ENCODE assay signal across 8 cellular contexts in genomic region chr20:33401042-33401921, GRCh38. TPM values are rescaled to one million over a fixed set of nuclear protein-coding genes. Genes with fewer than 3 reads are reported as not detected.
A peak's percentile ranks its signal among the peaks of the same experiment; 100 is the strongest.
DNase-seq lines count a peak whose midpoint lies in the region; ATAC-seq and TF ChIP-seq lines count a peak whose summit lies in the region.

CDK5RAP1 (minus strand) TSS chr20:33401519; CDS start chr20:33397064, 4,455 bp downstream.

- peak within 1 kb of the TSS; percentile 75 for H3K9ac ChIP-seq in endodermal cell (ENCODE audit: extremely low read depth, low read length, poor library complexity, severe bottlenecking)
- peak within 1 kb of the TSS; percentile 91 for H3K9ac ChIP-seq in mesendoderm (ENCODE audit: low read length)

- H3K4me1 ChIP-seq in endodermal cell (ENCODE audit: control insufficient read depth, insufficient read depth, low read length), result peaks cover 7% of the 10 kb centered on the region
- H3K4me1 ChIP-seq in mesendoderm (ENCODE audit: control insufficient read depth, low read depth, low read length), result peaks cover 3% of the 10 kb centered on the region

- peak within 1 kb of the TSS; percentile 64 for H3K4ac ChIP-seq in mesendoderm (ENCODE audit: low read depth, low read length)

- peaks cover 19% of the 10 kb centered on the region for H3K36me3 Mint-ChIP-seq in endodermal cell (ENCODE audit: low read depth)

- peaks cover 17% of the 10 kb centered on the region for H3K79me1 ChIP-seq in mesendoderm (ENCODE audit: low read length)

- H2AK5ac ChIP-seq in mesendoderm (ENCODE audit: low read length), result no peak within 1 kb of the TSS

- H2BK5ac ChIP-seq in mesendoderm (ENCODE audit: low read length), result no peak within 1 kb of the TSS

- H3K23ac ChIP-seq in mesendoderm (ENCODE audit: low read length), result no peak within 1 kb of the TSS

- peak within 1 kb of the TSS; percentile 82 for H4K8ac ChIP-seq in mesendoderm (ENCODE audit: low read depth, low read length)

- H3K9me3 Mint-ChIP-seq in endodermal cell, result no peaks in the 10 kb centered on the region

- H3K79me2 ChIP-seq in mesendoderm (ENCODE audit: control insufficient read depth, insufficient read depth, low read length), result peaks cover 29% of the 10 kb centered on the region

- H3K4me1 Mint-ChIP-seq in endodermal cell, result peaks cover 16% of the 10 kb centered on the region

- peak within 1 kb of the TSS; percentile 89 for H3K4me2 ChIP-seq in mesendoderm (ENCODE audit: low read length)

- no peaks in the 10 kb centered on the region for H3K36me3 ChIP-seq in endodermal cell (ENCODE audit: control insufficient read depth, insufficient read depth, low read length)
- no peaks in the 10 kb centered on the region for H3K36me3 ChIP-seq in mesendoderm (ENCODE audit: control insufficient read depth, insufficient read depth, low read length)

- ATAC-seq in GM19463 (IDR thresholded peaks at IDR 0.05; ENCODE audit: unreplicated experiment), result peak; percentile 87

- DNase-seq in CD1c-positive myeloid dendritic cell (ENCODE audit: extremely low spot score) (peak; percentile 93), HUDEP-2 (lab: John Stamatoyannopoulos, UW; ENCODE audit: unreplicated experiment in 76 of 76) (peak in 74 of 76 experiments; percentile 32 to 89 (median 74)), NOMO-1 treated with DMSO at 0.1 percent for 48 hours (lab: John Stamatoyannopoulos, UW; ENCODE audit: unreplicated experiment) (peak; percentile 83), endodermal cell (peak; percentile 94), mesendoderm (peak; percentile 94)
- peak; percentile 63 to 70 (median 67) for DNase-seq in activated CD8-positive, alpha-beta memory T cell treated with anti-CD3 and anti-CD28 coated beads for 48 hours (ENCODE audit: low read depth in 2 of 3, low spot score in 2 of 3)
- peak; percentile 53 for DNase-seq in stimulated activated CD8-positive, alpha-beta memory T cell treated with anti-CD3 and anti-CD28 coated beads, Interleukin-12 subunit alpha, Interleukin-12 subunit beta, amount 100 ng/mL, for 24 hours (ENCODE audit: extremely low read depth)

- H3K9me3 ChIP-seq in endodermal cell (ENCODE audit: control insufficient read depth, low read length), result no peaks in the 10 kb centered on the region

- H2BK120ac ChIP-seq in mesendoderm (ENCODE audit: low read depth, low read length), result no peak within 1 kb of the TSS

- 0% methylated on average over 10 to 47 of the region's 47 CpGs for WGBS in endodermal cell (ENCODE audit: insufficient coverage in 1 of 2, insufficient read length in 1 of 2), 2 experiments
- WGBS in mesendoderm (ENCODE audit: extremely low coverage, insufficient coverage, low lambda C conversion rate), result no CpG with 5 or more reads among the region's 47 CpGs

- no peak for TF ChIP-seq CTCF in endodermal cell (conservative IDR thresholded peaks at IDR 0.05)

- H3K27me3 ChIP-seq in endodermal cell (ENCODE audit: control insufficient read depth, insufficient read depth, low read length, poor library complexity, severe bottlenecking), result no peaks in the 10 kb centered on the region
- H3K27me3 ChIP-seq in mesendoderm (ENCODE audit: insufficient read depth, low read length, poor library complexity), result no peaks in the 10 kb centered on the region

- H4K5ac ChIP-seq in mesendoderm (ENCODE audit: low read length), result no peak within 1 kb of the TSS

- H2BK15ac ChIP-seq in mesendoderm (replicated peaks; ENCODE audit: low read depth), result no peak within 1 kb of the TSS

- peak within 1 kb of the TSS; percentile 87 for H3K4me3 Mint-ChIP-seq in endodermal cell

- peak within 1 kb of the TSS; percentile 83 for H3K56ac ChIP-seq in mesendoderm (ENCODE audit: low read length)

- H3K4me3 ChIP-seq in endodermal cell (ENCODE audit: low read length) (peak within 1 kb of the TSS; percentile 99), mesendoderm (ENCODE audit: low read length) (peak within 1 kb of the TSS; percentile 81)

- H3K27ac ChIP-seq in endodermal cell (ENCODE audit: low read depth, low read length) (no peak within 1 kb of the TSS), mesendoderm (ENCODE audit: low read depth, low read length) (no peak within 1 kb of the TSS)

- H3K18ac ChIP-seq in mesendoderm (ENCODE audit: low read length), result no peak within 1 kb of the TSS

- peak within 1 kb of the TSS; percentile 29 for H3K27ac Mint-ChIP-seq in endodermal cell

- H3K27me3 Mint-ChIP-seq in endodermal cell (ENCODE audit: insufficient read depth), result no peaks in the 10 kb centered on the region

RNA-seq across cellular contexts. Expression of gene CDK5RAP1, which starts in this region (rescaled TPM):
- 10 to 100 TPM; 45.2 to 59.7 TPM for total RNA-seq in endodermal cell
- 42.4 TPM for polyA plus RNA-seq in endodermal cell (2013, experiment 1 of 2)
- polyA plus RNA-seq in endodermal cell (2013, experiment 2 of 2), result 32.4 TPM
- 23.9 TPM for polyA plus RNA-seq in mesendoderm (2013, experiment 1 of 2)
- 22.7 TPM for polyA plus RNA-seq in mesendoderm (2013, experiment 2 of 2)
